7 cellular contexts compared by ENCODE assay signal in the genomic region with DNA sequence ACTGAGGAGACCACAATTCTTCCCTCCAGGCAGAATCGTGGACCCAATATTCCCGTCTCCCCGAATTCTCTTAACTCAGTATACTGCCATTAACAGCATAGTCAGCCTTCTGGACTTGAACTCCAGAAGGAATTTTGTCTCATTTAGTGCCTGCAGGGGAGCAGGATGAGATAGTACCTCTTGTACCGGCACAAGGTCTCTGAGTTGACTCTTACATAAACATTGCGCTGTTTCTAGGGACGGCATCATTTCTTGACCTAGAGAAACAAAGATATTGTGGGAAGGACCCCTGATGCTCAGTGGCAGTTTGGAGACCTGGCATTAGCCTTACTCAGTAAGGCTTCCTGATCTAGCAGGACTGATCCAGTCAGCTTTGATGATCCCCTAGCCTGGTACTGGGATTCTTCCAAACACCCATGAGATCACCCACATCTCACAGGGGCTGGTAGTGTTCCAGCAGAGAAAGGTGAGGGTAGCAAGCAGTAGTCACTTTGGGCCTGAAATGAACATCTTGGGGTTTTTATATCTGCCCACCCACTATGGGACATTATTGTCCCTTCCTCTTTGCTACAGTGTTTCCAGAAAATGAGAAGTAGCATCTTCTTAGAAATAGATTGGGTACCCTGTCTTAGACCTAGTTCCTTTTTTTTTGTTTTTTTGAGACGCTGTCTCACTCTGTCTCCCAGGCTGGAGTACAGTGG.
A peak's percentile ranks its signal among the peaks of the same experiment; 100 is the strongest.
DNase-seq lines count a peak whose midpoint lies in the region; ATAC-seq lines count a peak whose summit lies in the region.

No MANE protein-coding gene starts in this region.

- H3K27me3 ChIP-seq in Karpas-422 (ENCODE audit: low read length): no peaks in the 10 kb centered on the region
- peaks cover 35% of the 10 kb centered on the region for H3K27me3 ChIP-seq in iPS-18a (ENCODE audit: control insufficient read depth, insufficient read depth, low read length)

- H3K27ac ChIP-seq in Karpas-422 (ENCODE audit: low read length) (no peak overlapping the region), iPS-18a (ENCODE audit: low read length) (no peak overlapping the region)

- no peaks in the 10 kb centered on the region for H3K79me2 ChIP-seq in Karpas-422 (ENCODE audit: low read length)

- ATAC-seq in stimulated activated naive CD8-positive, alpha-beta T cell treated with anti-CD3 and anti-CD28 coated beads, Interleukin-15, amount 100 ng/mL, for 72 hours: no peak
- no peak for ATAC-seq in GM19395 (IDR thresholded peaks at IDR 0.05; ENCODE audit: unreplicated experiment)

- peak overlapping the region; percentile 77 for H3K4me3 Mint-ChIP-seq in activated CD4-positive, alpha-beta memory T cell treated with anti-CD3 and anti-CD28 coated beads, Interleukin-2, amount 10 ng/mL, durations not matched to agents 7 days and 5 days
- peak overlapping the region; percentile 86 to 92 for H3K4me3 Mint-ChIP-seq in stimulated activated naive CD8-positive, alpha-beta T cell treated with anti-CD3 and anti-CD28 coated beads, Interleukin-15, amount 100 ng/mL, for 72 hours

- DNase-seq in Karpas-422 (peak; percentile 77), NCI-H82 (lab: John Stamatoyannopoulos, UW) (no peak), NAMALWA (ENCODE audit: low spot score) (no peak)
- no peak for DNase-seq in activated CD4-positive, alpha-beta memory T cell treated with anti-CD3 and anti-CD28 coated beads, Interleukin-2, amount 10 ng/mL, durations not matched to agents 7 days and 5 days
- no peak for DNase-seq in stimulated activated naive CD8-positive, alpha-beta T cell treated with anti-CD3 and anti-CD28 coated beads, Interleukin-15, amount 100 ng/mL, for 72 hours

- H3K27ac Mint-ChIP-seq in activated CD4-positive, alpha-beta memory T cell treated with anti-CD3 and anti-CD28 coated beads, Interleukin-2, amount 10 ng/mL, durations not matched to agents 7 days and 5 days: peak overlapping the region; percentile 53
- peak overlapping the region in 1 of 2 donors; percentile 86 for H3K27ac Mint-ChIP-seq in stimulated activated naive CD8-positive, alpha-beta T cell treated with anti-CD3 and anti-CD28 coated beads, Interleukin-15, amount 100 ng/mL, for 72 hours

- no peaks in the 10 kb centered on the region for H3K36me3 ChIP-seq in Karpas-422 (ENCODE audit: insufficient read depth, low read length)
- no peaks in the 10 kb centered on the region for H3K36me3 ChIP-seq in iPS-18a (ENCODE audit: control insufficient read depth, low read depth, low read length)

- peaks cover 42% of the 10 kb centered on the region for H3K4me1 ChIP-seq in Karpas-422 (ENCODE audit: low read length)
- peaks cover 5% of the 10 kb centered on the region for H3K4me1 ChIP-seq in iPS-18a (ENCODE audit: control insufficient read depth, low read depth, low read length)

- POLR2A ChIA-PET in activated CD4-positive, alpha-beta memory T cell treated with anti-CD3 and anti-CD28 coated beads, Interleukin-2, amount 10 ng/mL, durations not matched to agents 7 days and 5 days (lab: Charles Lee): interaction anchor here (0.7 to 4.6 kb wide), 8 partner anchors 10 to 356 kb away, joined by 3 to 28 read pairs (median 8); partner anchors contain the start of gene MAP3K1

- H3K9me3 ChIP-seq in Karpas-422 (ENCODE audit: low read length): no peaks in the 10 kb centered on the region
- no peaks in the 10 kb centered on the region for H3K9me3 ChIP-seq in iPS-18a (ENCODE audit: control insufficient read depth, low read depth, low read length)

- peak overlapping the region; percentile 80 for H3K4me3 ChIP-seq in Karpas-422 (ENCODE audit: low read length)
- peak overlapping the region; percentile 76 for H3K4me3 ChIP-seq in iPS-18a (ENCODE audit: low read length)

- H2AFZ ChIP-seq in Karpas-422 (ENCODE audit: low read length): peak overlapping the region; percentile 93

- peaks cover 4% of the 10 kb centered on the region for H3K9me3 Mint-ChIP-seq in activated CD4-positive, alpha-beta memory T cell treated with anti-CD3 and anti-CD28 coated beads, Interleukin-2, amount 10 ng/mL, durations not matched to agents 7 days and 5 days
- H3K9me3 Mint-ChIP-seq in stimulated activated naive CD8-positive, alpha-beta T cell treated with anti-CD3 and anti-CD28 coated beads, Interleukin-15, amount 100 ng/mL, for 72 hours: peaks cover 6 to 8% of the 10 kb centered on the region in 2 donors

- H3K27me3 Mint-ChIP-seq in activated CD4-positive, alpha-beta memory T cell treated with anti-CD3 and anti-CD28 coated beads, Interleukin-2, amount 10 ng/mL, durations not matched to agents 7 days and 5 days: no peaks in the 10 kb centered on the region
- H3K27me3 Mint-ChIP-seq in stimulated activated naive CD8-positive, alpha-beta T cell treated with anti-CD3 and anti-CD28 coated beads, Interleukin-15, amount 100 ng/mL, for 72 hours: peaks cover 18% of the 10 kb centered on the region

- H4K20me1 ChIP-seq in Karpas-422 (ENCODE audit: insufficient read depth, low read depth, low read length): no peaks in the 10 kb centered on the region

- H3K9ac ChIP-seq in Karpas-422 (ENCODE audit: low read length) (peak overlapping the region; percentile 81), iPS-18a (ENCODE audit: low read length) (no peak overlapping the region)

- peak overlapping the region; percentile 98 for H3K4me2 ChIP-seq in Karpas-422 (ENCODE audit: low read depth, low read length, poor library complexity, severe bottlenecking)

- peaks cover 6% of the 10 kb centered on the region for H3K36me3 Mint-ChIP-seq in activated CD4-positive, alpha-beta memory T cell treated with anti-CD3 and anti-CD28 coated beads, Interleukin-2, amount 10 ng/mL, durations not matched to agents 7 days and 5 days (ENCODE audit: low read depth)

- H3K4me1 Mint-ChIP-seq in activated CD4-positive, alpha-beta memory T cell treated with anti-CD3 and anti-CD28 coated beads, Interleukin-2, amount 10 ng/mL, durations not matched to agents 7 days and 5 days: peaks cover 47% of the 10 kb centered on the region
- H3K4me1 Mint-ChIP-seq in stimulated activated naive CD8-positive, alpha-beta T cell treated with anti-CD3 and anti-CD28 coated beads, Interleukin-15, amount 100 ng/mL, for 72 hours: peaks cover 31% of the 10 kb centered on the region

- no peaks in the 10 kb centered on the region for H3K9me2 ChIP-seq in Karpas-422 (replicated peaks; ENCODE audit: insufficient read depth, low read length)

- CTCF ChIA-PET in activated CD4-positive, alpha-beta memory T cell treated with anti-CD3 and anti-CD28 coated beads, Interleukin-2, amount 10 ng/mL, durations not matched to agents 7 days and 5 days (lab: Charles Lee): interaction anchor here (1.0 to 1.5 kb wide), 3 partner anchors 211 to 355 kb away, joined by 3 to 4 read pairs (median 3); no protein-coding TSS in a partner anchor
